Comparison of ENCODE assay signal across 8 cellular contexts in the genomic region with DNA sequence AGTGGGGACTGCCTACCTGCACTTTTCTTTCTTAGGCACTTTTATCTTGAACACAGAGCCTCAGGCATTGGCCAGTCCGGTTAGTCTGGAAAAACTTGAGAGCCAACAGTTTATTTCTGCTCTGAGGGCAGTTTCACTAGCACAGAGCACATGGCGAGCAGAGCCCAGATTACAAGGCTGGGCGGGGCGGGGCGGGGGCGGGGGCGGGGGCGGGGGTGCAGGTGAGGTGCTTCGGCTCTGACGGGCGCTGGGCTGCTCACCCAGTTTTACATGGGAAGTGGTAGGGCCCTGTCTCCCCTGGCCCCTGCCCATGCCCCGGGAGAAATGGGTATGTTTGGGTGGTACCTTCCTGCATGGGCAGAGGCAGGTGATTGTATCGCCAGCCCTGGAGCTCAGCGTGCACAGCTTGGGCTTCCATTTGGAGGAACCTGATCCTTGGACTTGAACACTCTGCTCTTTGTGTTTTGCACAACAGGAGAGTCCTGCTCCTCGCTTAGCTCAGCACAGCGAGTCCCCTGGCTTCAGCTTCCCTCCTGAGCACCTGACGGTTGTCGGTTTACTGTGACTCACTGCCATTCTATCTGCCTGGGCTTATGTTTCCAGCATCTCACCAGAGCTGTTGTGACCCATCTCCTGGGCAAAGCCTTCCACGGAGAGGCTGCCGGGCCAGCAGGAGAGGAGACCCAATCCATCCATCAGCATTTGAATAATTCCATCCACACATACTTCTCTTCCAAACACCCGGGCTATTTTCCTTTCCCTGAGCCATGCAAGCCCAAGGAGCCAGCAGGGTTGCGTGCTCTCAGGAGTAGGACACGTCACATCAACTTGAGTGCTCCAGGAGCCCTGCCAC.
A peak's percentile ranks its signal among the peaks of the same experiment; 100 is the strongest.
DNase-seq lines count a peak whose midpoint lies in the region; ATAC-seq and TF ChIP-seq lines count a peak whose summit lies in the region.

No MANE protein-coding gene starts in this region.

- in situ Hi-C loops in transverse colon (cut with MboI; ENCODE audit: low pct_ligation_motif_present in 1 of 4, low pct_unique_long_range_greater_than_20kb in 1 of 4, low sequenced_read_pairs in 3 of 4), result loop anchor here in 2 of 4 donors (10.0 kb wide), 2 partner anchors 107 to 137 kb away; partner anchors contain the start of gene ARF6 (in 2 of the 2)

- DNase-seq in Caco-2 (peak; percentile 88), NCI-H2029 treated with DMSO at 0.1 percent for 48 hours (lab: John Stamatoyannopoulos, UW) (peak; percentile 64), epithelial cell of esophagus (ENCODE audit: low read depth) (peak; percentile 94), osteoblast (ENCODE audit: insufficient read length, low spot score, missing footprints) (peak; percentile 92), transverse colon (peak; percentile 78), SHP77 (lab: John Stamatoyannopoulos, UW) (no peak)
- peak; percentile 44 to 55 for DNase-seq in activated CD8-positive, alpha-beta memory T cell treated with anti-CD3 and anti-CD28 coated beads for 1 hour (ENCODE audit: extremely low read depth in 1 of 2, low read depth in 1 of 2)

- no peaks in the 10 kb centered on the region for H3K27me3 ChIP-seq in Caco-2 (replicated peaks; ENCODE audit: control insufficient read depth, insufficient read depth, low read length)
- no peaks in the 10 kb centered on the region for H3K27me3 ChIP-seq in osteoblast (ENCODE audit: insufficient read depth, low read length)
- no peaks in the 10 kb centered on the region for H3K27me3 ChIP-seq in transverse colon

- H3K27me3 Mint-ChIP-seq in Caco-2 (ENCODE audit: insufficient read depth, unreplicated experiment), result no peaks in the 10 kb centered on the region

- CTCF ChIA-PET in Caco-2 (lab: Charles Lee), result interaction anchor here (1.2 to 3.1 kb wide), 2 partner anchors 133 to 139 kb away, joined by 5 to 14 read pairs; no protein-coding TSS in a partner anchor

- no peak for TF ChIP-seq CTCF in Caco-2 (IDR thresholded peaks at IDR 0.05; ENCODE audit: insufficient read depth in 1 of 2, low read depth in 1 of 2, low read length in 1 of 2, severe bottlenecking in 1 of 2, unreplicated experiment in 1 of 2)
- no peak for TF ChIP-seq CTCF in epithelial cell of esophagus (IDR thresholded peaks at IDR 0.05; ENCODE audit: insufficient read depth, low read depth, low read length, missing control alignments)
- no peak for TF ChIP-seq CTCF in osteoblast (IDR thresholded peaks at IDR 0.05; ENCODE audit: extremely low read depth, low read depth, low read length)
- TF ChIP-seq CTCF in transverse colon (IDR thresholded peaks at IDR 0.05), result no peak

- intact Hi-C loops in Caco-2 (cut with micrococcal nuclease; ENCODE audit: unreplicated experiment) (loop anchor here (1.0 to 10.0 kb wide), 4 partner anchors 55 to 227 kb away; no protein-coding TSS in a partner anchor), transverse colon (cut with DNase I; ENCODE audit: low total_unique reads) (loop anchor here (10.0 kb wide), 1 partner anchor 107 kb away; the partner anchor contains the start of gene ARF6)

- H2AFZ ChIP-seq in osteoblast (ENCODE audit: low read length), result peak overlapping the region; percentile 22

- H3K27ac Mint-ChIP-seq in Caco-2 (ENCODE audit: unreplicated experiment), result peak overlapping the region; percentile 97

- ATAC-seq in GM21529 (IDR thresholded peaks at IDR 0.05; ENCODE audit: unreplicated experiment), result peak; percentile 28

- no peaks in the 10 kb centered on the region for H4K20me1 ChIP-seq in osteoblast (ENCODE audit: insufficient read depth, low read length)

- H3K4me1 ChIP-seq in Caco-2 (peaks cover 81% of the 10 kb centered on the region), osteoblast (ENCODE audit: insufficient read depth, low read length) (peaks cover 48% of the 10 kb centered on the region), transverse colon (peaks cover 42 to 67% (median 58%) of the 10 kb centered on the region in 4 donors)

- H3K4me3 ChIP-seq in Caco-2 (ENCODE audit: low read depth, low read length), result peak overlapping the region; percentile 13
- peak overlapping the region; percentile 25 for H3K4me3 ChIP-seq in epithelial cell of esophagus (ENCODE audit: low read length)
- H3K4me3 ChIP-seq in osteoblast (ENCODE audit: insufficient read depth, low read length), result peak overlapping the region; percentile 56
- peak overlapping the region in 2 of 4 donors; percentile 7 to 11 for H3K4me3 ChIP-seq in transverse colon

- 24% methylated on average over 18 of the region's 23 CpGs; no CpG with 5 or more reads in 1 of the 2 donors for WGBS in transverse colon (ENCODE audit: low coverage in 1 of 2), 2 donors

- POLR2A ChIA-PET in Caco-2 (lab: Charles Lee), result interaction anchor here (1.0 to 1.5 kb wide), 3 partner anchors 35 to 139 kb away, joined by 5 to 8 read pairs (median 5); no protein-coding TSS in a partner anchor

- BruUV-seq in Caco-2 (replicated peaks; lab: Mats Ljungman, UMichigan), result TSS peak; percentile 35

- H3K9me3 Mint-ChIP-seq in Caco-2 (ENCODE audit: unreplicated experiment), result no peaks in the 10 kb centered on the region

- peak; percentile 64 for TF ChIP-seq POLR2A in transverse colon (IDR thresholded peaks at IDR 0.05)

- peak overlapping the region; percentile 88 for H3K4me3 Mint-ChIP-seq in Caco-2 (ENCODE audit: unreplicated experiment)

- peaks cover 13% of the 10 kb centered on the region for H3K36me3 Mint-ChIP-seq in Caco-2 (ENCODE audit: insufficient read depth, unreplicated experiment)

- H3K36me3 ChIP-seq in Caco-2 (ENCODE audit: control insufficient read depth, insufficient read depth, low read length) (no peaks in the 10 kb centered on the region), osteoblast (ENCODE audit: insufficient read depth, low read length) (no peaks in the 10 kb centered on the region), transverse colon (no peaks in the 10 kb centered on the region)

- H3K27ac ChIP-seq in osteoblast (ENCODE audit: low read depth, low read length), result peak overlapping the region; percentile 99
- peak overlapping the region; percentile 90 to 94 (median 92) for H3K27ac ChIP-seq in transverse colon

- no peaks in the 10 kb centered on the region for H3K9me3 ChIP-seq in Caco-2
- H3K9me3 ChIP-seq in osteoblast (ENCODE audit: low read depth, low read length), result no peaks in the 10 kb centered on the region
- H3K9me3 ChIP-seq in transverse colon, result no peaks in the 10 kb centered on the region

- H3K4me2 ChIP-seq in osteoblast (ENCODE audit: insufficient read depth, low read length), result peak overlapping the region; percentile 86

- H3K79me2 ChIP-seq in osteoblast (ENCODE audit: insufficient read depth, low read length), result no peaks in the 10 kb centered on the region

- peak; percentile 33 for TF ChIP-seq EP300 in transverse colon (IDR thresholded peaks at IDR 0.05; ENCODE audit: low read depth)

- H3K4me1 Mint-ChIP-seq in Caco-2 (ENCODE audit: low read depth, unreplicated experiment), result peaks cover 48% of the 10 kb centered on the region

Comparison
In these comparisons a context has a peak if more than half of its experiments do, and no peak if none do; other contexts are left out.
1. DNase-seq: peak in Caco-2 (2 of 2), NCI-H2029 treated with DMSO at 0.1 percent for 48 hours (single experiment), activated CD8-positive, alpha-beta memory T cell treated with anti-CD3 and anti-CD28 coated beads for 1 hour (2 of 2), epithelial cell of esophagus (single experiment), osteoblast (single experiment) and transverse colon (single experiment); none in SHP77 (0 of 2).